1 cellular context compared by ENCODE assay signal in the genomic region with DNA sequence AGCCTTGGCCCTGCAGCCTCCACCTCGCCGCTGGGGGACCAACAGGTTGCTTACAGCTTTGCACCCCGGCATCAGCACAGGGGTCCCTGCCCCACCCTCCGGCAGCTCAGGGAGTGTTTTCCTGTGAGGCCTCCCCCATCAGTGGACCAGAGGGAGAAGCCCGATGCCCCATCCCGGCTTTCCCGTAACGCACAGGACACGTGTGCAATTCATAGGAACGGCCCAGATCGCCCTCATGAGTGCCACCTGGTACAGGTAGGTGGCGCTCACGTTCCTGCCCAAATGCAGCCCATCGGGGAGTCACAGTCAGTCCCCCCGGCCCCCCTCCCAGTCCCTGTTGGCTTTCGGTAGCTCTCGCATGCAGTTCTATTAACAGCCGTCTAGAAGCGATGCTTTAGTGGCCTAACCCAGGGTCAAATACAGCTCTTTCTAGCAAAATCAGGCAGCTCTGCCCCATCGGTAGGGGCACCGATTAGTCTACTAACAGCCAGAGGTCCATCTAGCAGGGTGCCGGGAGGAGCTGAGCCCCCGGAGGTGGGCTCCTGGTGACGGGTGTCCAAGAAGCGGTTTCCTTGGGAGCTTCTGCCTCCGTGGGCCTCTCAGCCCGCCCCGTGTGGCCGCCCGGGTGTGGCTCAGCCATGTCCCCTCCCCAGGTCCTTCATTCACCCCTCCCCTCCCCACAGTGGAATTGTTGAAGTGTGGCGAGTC.
TF ChIP-seq lines count a peak whose summit lies in the region.

No MANE protein-coding gene starts in this region.

TF ChIP-seq in IMR-90, 13 proteins besides CTCF, POLR2A, EP300 and RAD21 (continued from another document):
- no peak for TF ChIP-seq MAFK (IDR thresholded peaks at IDR 0.05; ENCODE audit: low read depth, low read length)
- no peak for TF ChIP-seq RCOR1 (IDR thresholded peaks at IDR 0.05; ENCODE audit: insufficient replicate concordance, low read length)
- TF ChIP-seq MAZ (IDR thresholded peaks at IDR 0.05; ENCODE audit: borderline replicate concordance, low read depth, low read length): no peak
- no peak for TF ChIP-seq RFX5 (IDR thresholded peaks at IDR 0.05; ENCODE audit: low read depth, low read length)
- TF ChIP-seq, protein P1, sequence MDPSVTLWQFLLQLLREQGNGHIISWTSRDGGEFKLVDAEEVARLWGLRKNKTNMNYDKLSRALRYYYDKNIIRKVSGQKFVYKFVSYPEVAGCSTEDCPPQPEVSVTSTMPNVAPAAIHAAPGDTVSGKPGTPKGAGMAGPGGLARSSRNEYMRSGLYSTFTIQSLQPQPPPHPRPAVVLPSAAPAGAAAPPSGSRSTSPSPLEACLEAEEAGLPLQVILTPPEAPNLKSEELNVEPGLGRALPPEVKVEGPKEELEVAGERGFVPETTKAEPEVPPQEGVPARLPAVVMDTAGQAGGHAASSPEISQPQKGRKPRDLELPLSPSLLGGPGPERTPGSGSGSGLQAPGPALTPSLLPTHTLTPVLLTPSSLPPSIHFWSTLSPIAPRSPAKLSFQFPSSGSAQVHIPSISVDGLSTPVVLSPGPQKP (IDR thresholded peaks at IDR 0.05; ENCODE audit: borderline replicate concordance, low read depth, low read length): no peak
- TF ChIP-seq CEBPB (IDR thresholded peaks at IDR 0.05; ENCODE audit: low read depth, low read length): no peak
- no peak for TF ChIP-seq NFE2L2 (IDR thresholded peaks at IDR 0.05; ENCODE audit: low read depth, low read length)
- TF ChIP-seq MXI1 (IDR thresholded peaks at IDR 0.05; ENCODE audit: borderline replicate concordance, low read depth, low read length): no peak
- TF ChIP-seq, protein P2, sequence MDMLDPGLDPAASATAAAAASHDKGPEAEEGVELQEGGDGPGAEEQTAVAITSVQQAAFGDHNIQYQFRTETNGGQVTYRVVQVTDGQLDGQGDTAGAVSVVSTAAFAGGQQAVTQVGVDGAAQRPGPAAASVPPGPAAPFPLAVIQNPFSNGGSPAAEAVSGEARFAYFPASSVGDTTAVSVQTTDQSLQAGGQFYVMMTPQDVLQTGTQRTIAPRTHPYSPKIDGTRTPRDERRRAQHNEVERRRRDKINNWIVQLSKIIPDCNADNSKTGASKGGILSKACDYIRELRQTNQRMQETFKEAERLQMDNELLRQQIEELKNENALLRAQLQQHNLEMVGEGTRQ (IDR thresholded peaks at IDR 0.05; ENCODE audit: low read depth, low read length): no peak
